In genomic region chr10:71212249-71213126, GRCh38 we compare ENCODE assay signal across 8 cellular contexts. TPM values are rescaled to one million over a fixed set of nuclear protein-coding genes. Genes with fewer than 3 reads are reported as not detected.
DNase-seq lines count a peak whose midpoint lies in the region; ATAC-seq, FAIRE-seq and TF ChIP-seq lines count a peak whose summit lies in the region.

Gene UNC5B (plus strand): TSS chr10:71212570. CDS start chr10:71212986, 416 bp downstream.

- peak; percentile 89 for TF ChIP-seq POLR2A in H54 (IDR thresholded peaks at IDR 0.05; ENCODE audit: low read depth, low read length)

- no peaks in the 10 kb centered on the region for H3K9me3 Mint-ChIP-seq in activated CD8-positive, alpha-beta memory T cell treated with anti-CD3 and anti-CD28 coated beads, Interleukin-2, amount 10 ng/mL, durations not matched to agents 7 days and 5 days (ENCODE audit: low read depth)

- H3K4me3 ChIP-seq in ACC112 (ENCODE audit: low read depth, low read length) (peak within 1 kb of the TSS; percentile 88), endocrine pancreas (ENCODE audit: control insufficient read depth, insufficient read depth, low read length) (peak within 1 kb of the TSS; percentile 25)

- DNase-seq in H54 (ENCODE audit: insufficient read length, low spot score), result peak; percentile 81
- peak; percentile 81 for DNase-seq in NCI-H510A (lab: John Stamatoyannopoulos, UW)
- DNase-seq in activated CD8-positive, alpha-beta memory T cell treated with anti-CD3 and anti-CD28 coated beads, Interleukin-2, amount 10 ng/mL, durations not matched to agents 7 days and 5 days, result peak; percentile 61
- peak; percentile 95 for DNase-seq in medulla oblongata (ENCODE audit: extremely low spot score)
- peak; percentile 7 to 71 (median 43) for DNase-seq in stimulated activated CD4-positive, alpha-beta T cell treated with anti-CD3 and anti-CD28 coated beads, TNF-alpha, amount 100 ng/mL, for 24 hours (ENCODE audit: low read depth in 3 of 3)

- CTCF ChIA-PET in activated CD8-positive, alpha-beta memory T cell treated with anti-CD3 and anti-CD28 coated beads, Interleukin-2, amount 10 ng/mL, durations not matched to agents 7 days and 5 days (lab: Charles Lee), result no interaction called here

- FAIRE-seq in H54 (lab: Jason Lieb, UNC), result no peak

- peaks cover 15% of the 10 kb centered on the region for H3K4me1 ChIP-seq in ACC112 (ENCODE audit: control insufficient read depth, insufficient read depth, low read length, unreplicated experiment)
- no peaks in the 10 kb centered on the region for H3K4me1 ChIP-seq in endocrine pancreas (ENCODE audit: control insufficient read depth, insufficient read depth, low read length)

- H3K27me3 ChIP-seq in ACC112 (ENCODE audit: insufficient read depth, low read length), result peaks cover 26% of the 10 kb centered on the region
- H3K27me3 ChIP-seq in endocrine pancreas (ENCODE audit: control insufficient read depth, insufficient read depth, low read length), result no peaks in the 10 kb centered on the region

- peaks cover 80% of the 10 kb centered on the region for H3K27me3 Mint-ChIP-seq in activated CD8-positive, alpha-beta memory T cell treated with anti-CD3 and anti-CD28 coated beads, Interleukin-2, amount 10 ng/mL, durations not matched to agents 7 days and 5 days

- H3K9me3 ChIP-seq in endocrine pancreas (ENCODE audit: control insufficient read depth, low read length), result no peaks in the 10 kb centered on the region

- H3K27ac Mint-ChIP-seq in activated CD8-positive, alpha-beta memory T cell treated with anti-CD3 and anti-CD28 coated beads, Interleukin-2, amount 10 ng/mL, durations not matched to agents 7 days and 5 days, result no peak within 1 kb of the TSS

- ATAC-seq in activated CD8-positive, alpha-beta memory T cell treated with anti-CD3 and anti-CD28 coated beads, Interleukin-2, amount 10 ng/mL, durations not matched to agents 7 days and 5 days, result peak; percentile 71
- ATAC-seq in GM19395 (IDR thresholded peaks at IDR 0.05; ENCODE audit: unreplicated experiment), result no peak

- H3K79me2 ChIP-seq in ACC112 (ENCODE audit: control insufficient read depth, insufficient read depth, low read length, unreplicated experiment), result no peaks in the 10 kb centered on the region

- peaks cover 9% of the 10 kb centered on the region for H3K4me1 Mint-ChIP-seq in activated CD8-positive, alpha-beta memory T cell treated with anti-CD3 and anti-CD28 coated beads, Interleukin-2, amount 10 ng/mL, durations not matched to agents 7 days and 5 days

- H3K9ac ChIP-seq in endocrine pancreas (ENCODE audit: control insufficient read depth, insufficient read depth, low read length), result peak within 1 kb of the TSS; percentile 69

- H3K27ac ChIP-seq in ACC112 (ENCODE audit: low read depth, low read length), result no peak within 1 kb of the TSS

- no peaks in the 10 kb centered on the region for H3K36me3 Mint-ChIP-seq in activated CD8-positive, alpha-beta memory T cell treated with anti-CD3 and anti-CD28 coated beads, Interleukin-2, amount 10 ng/mL, durations not matched to agents 7 days and 5 days

- H2AFZ ChIP-seq in ACC112 (ENCODE audit: low read length, unreplicated experiment), result peak within 1 kb of the TSS; percentile 76

- H3K4me3 Mint-ChIP-seq in activated CD8-positive, alpha-beta memory T cell treated with anti-CD3 and anti-CD28 coated beads, Interleukin-2, amount 10 ng/mL, durations not matched to agents 7 days and 5 days, result peak within 1 kb of the TSS; percentile 15

- H3K36me3 ChIP-seq in ACC112 (ENCODE audit: insufficient read depth, low read length) (no peaks in the 10 kb centered on the region), endocrine pancreas (ENCODE audit: control insufficient read depth, insufficient read depth, low read length) (no peaks in the 10 kb centered on the region)

RNA-seq across cellular contexts. Expression of gene UNC5B, which starts in this region (rescaled TPM):
- total RNA-seq in activated CD8-positive, alpha-beta memory T cell treated with anti-CD3 and anti-CD28 coated beads, Interleukin-2, amount 10 ng/mL, durations not matched to agents 7 days and 5 days, result under 1 TPM in 1 of 2 experiments, not detected in 1; 0.06 TPM

Comparison
In these comparisons a context has a peak if more than half of its experiments do, and no peak if none do; other contexts are left out.
1. Peak in DNase-seq and ATAC-seq in activated CD8-positive, alpha-beta memory T cell treated with anti-CD3 and anti-CD28 coated beads, Interleukin-2, amount 10 ng/mL, durations not matched to agents 7 days and 5 days; RNA of the gene not detected or under 1 TPM.
2. DNase-seq: peak in every context shown above with its lines; median percentile 95 in medulla oblongata; 81 in H54; 81 in NCI-H510A; 61 in activated CD8-positive, alpha-beta memory T cell treated with anti-CD3 and anti-CD28 coated beads, Interleukin-2, amount 10 ng/mL, durations not matched to agents 7 days and 5 days; 43 in stimulated activated CD4-positive, alpha-beta T cell treated with anti-CD3 and anti-CD28 coated beads, TNF-alpha, amount 100 ng/mL, for 24 hours.